8 cellular contexts compared by ENCODE assay signal in the genomic region with DNA sequence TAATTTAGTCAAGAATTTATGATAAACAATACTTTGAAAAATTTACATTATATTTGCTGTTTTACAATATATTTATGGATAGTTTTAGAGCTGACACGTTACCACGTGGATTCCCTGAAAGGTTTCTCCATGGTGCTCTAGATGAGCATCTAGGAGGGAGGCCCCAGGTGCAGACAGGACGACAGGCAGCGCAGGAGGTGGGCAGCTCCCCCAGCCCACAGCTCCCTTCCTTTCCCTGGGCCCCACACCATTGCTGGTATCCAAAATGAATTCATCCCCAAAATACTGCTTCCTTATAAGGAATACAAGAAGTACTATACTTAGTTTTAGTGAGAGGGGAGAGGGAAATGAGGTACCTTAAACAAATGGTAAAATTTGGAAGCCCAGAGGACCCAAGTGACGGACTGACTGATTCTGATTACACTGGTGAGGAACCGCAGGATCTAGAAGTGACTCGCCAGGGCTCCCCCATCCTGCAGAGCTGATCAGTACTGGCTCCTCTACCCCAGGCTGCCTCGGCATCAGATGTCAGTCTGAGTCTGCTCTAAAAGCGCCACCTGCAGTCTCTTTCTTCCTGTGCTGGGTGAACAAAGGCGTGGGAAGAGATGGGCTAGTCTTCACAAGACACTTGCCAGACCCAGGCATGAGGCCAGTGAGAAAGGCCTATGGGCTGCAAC.
DNase-seq lines count a peak whose midpoint lies in the region; ATAC-seq and TF ChIP-seq lines count a peak whose summit lies in the region.

No MANE protein-coding gene starts in this region.

- H3K27me3 Mint-ChIP-seq in activated T-helper 2 cell treated with anti-CD3 and anti-CD28 coated beads, Interferon-gamma antibody, Interleukin-2, Interleukin-4, amounts not matched to agents 10 μg/mL and 5 μg/mL and 100 μg/mL, durations not matched to agents 14 hours and 24 hours and 36 hours (ENCODE audit: low read depth) = no peaks in the 10 kb centered on the region
- peaks cover 2 to 3% (median 3%) of the 10 kb centered on the region in 3 donors for H3K27me3 Mint-ChIP-seq in immature natural killer cell (ENCODE audit: low read depth in 3 of 3)

- no peaks in the 10 kb centered on the region for H3F3A ChIP-seq in PC-3 (ENCODE audit: low read length, unreplicated experiment)

- no peaks in the 10 kb centered on the region for H3K9me3 ChIP-seq in PC-3 (ENCODE audit: low read length)
- no peaks in the 10 kb centered on the region for H3K9me3 ChIP-seq in tibial artery

- H3K4me1 ChIP-seq in PC-3 (ENCODE audit: insufficient read depth, low read length) (peaks cover 9% of the 10 kb centered on the region), tibial artery (peaks cover 0 to 4% (median 0%) of the 10 kb centered on the region in 4 donors)

- H3K27me3 ChIP-seq in PC-3 (ENCODE audit: low read length) (no peaks in the 10 kb centered on the region), tibial artery (no peaks in the 10 kb centered on the region)

- H3K9me2 ChIP-seq in PC-3 (replicated peaks; ENCODE audit: low read length) = no peaks in the 10 kb centered on the region

- H3K36me3 Mint-ChIP-seq in activated T-helper 2 cell treated with anti-CD3 and anti-CD28 coated beads, Interferon-gamma antibody, Interleukin-2, Interleukin-4, amounts not matched to agents 10 μg/mL and 5 μg/mL and 100 μg/mL, durations not matched to agents 14 hours and 24 hours and 36 hours (ENCODE audit: low read depth) = no peaks in the 10 kb centered on the region
- peaks cover 12 to 39% (median 18%) of the 10 kb centered on the region in 3 donors for H3K36me3 Mint-ChIP-seq in immature natural killer cell

- no peaks in the 10 kb centered on the region for H4K20me1 ChIP-seq in PC-3 (ENCODE audit: low read length)

- no peak overlapping the region for H3K9ac ChIP-seq in PC-3 (ENCODE audit: low read length)

- H3K4me3 ChIP-seq in PC-3 (ENCODE audit: low read length) (no peak overlapping the region), tibial artery (no peak overlapping the region)

- H2AFZ ChIP-seq in PC-3 (ENCODE audit: low read length) = no peak overlapping the region

- peaks cover 8% of the 10 kb centered on the region for H3K4me1 Mint-ChIP-seq in activated T-helper 2 cell treated with anti-CD3 and anti-CD28 coated beads, Interferon-gamma antibody, Interleukin-2, Interleukin-4, amounts not matched to agents 10 μg/mL and 5 μg/mL and 100 μg/mL, durations not matched to agents 14 hours and 24 hours and 36 hours (ENCODE audit: low read depth)
- H3K4me1 Mint-ChIP-seq in immature natural killer cell = peaks cover 20 to 27% of the 10 kb centered on the region in 2 donors

- peak; percentile 86 for TF ChIP-seq CTCF in PC-3 (conservative IDR thresholded peaks at IDR 0.05; ENCODE audit: low read depth, low read length)
- no peak for TF ChIP-seq CTCF in tibial artery (IDR thresholded peaks at IDR 0.05)

- H3K36me3 ChIP-seq in PC-3 (ENCODE audit: low read depth, low read length) (peaks cover 51% of the 10 kb centered on the region), tibial artery (peaks cover 38 to 93% (median 80%) of the 10 kb centered on the region in 3 donors)

- no peaks in the 10 kb centered on the region for H3K9me3 Mint-ChIP-seq in activated T-helper 2 cell treated with anti-CD3 and anti-CD28 coated beads, Interferon-gamma antibody, Interleukin-2, Interleukin-4, amounts not matched to agents 10 μg/mL and 5 μg/mL and 100 μg/mL, durations not matched to agents 14 hours and 24 hours and 36 hours
- no peaks in the 10 kb centered on the region for H3K9me3 Mint-ChIP-seq in immature natural killer cell

- peak overlapping the region; percentile 53 for H3K27ac Mint-ChIP-seq in activated T-helper 2 cell treated with anti-CD3 and anti-CD28 coated beads, Interferon-gamma antibody, Interleukin-2, Interleukin-4, amounts not matched to agents 10 μg/mL and 5 μg/mL and 100 μg/mL, durations not matched to agents 14 hours and 24 hours and 36 hours
- peak overlapping the region; percentile 83 to 97 (median 87) for H3K27ac Mint-ChIP-seq in immature natural killer cell

- DNase-seq in D341Med (ENCODE audit: low spot score) = peak; percentile 42
- DNase-seq in PC-3 = peak; percentile 79
- peak; percentile 66 for DNase-seq in activated T-helper 2 cell treated with anti-CD3 and anti-CD28 coated beads, Interferon-gamma antibody, Interleukin-2, Interleukin-4, amounts not matched to agents 10 μg/mL and 5 μg/mL and 100 μg/mL, durations not matched to agents 14 hours and 24 hours and 36 hours (ENCODE audit: low spot score)
- DNase-seq in immature natural killer cell = peak; percentile 26 to 65 (median 26)
- peak; percentile 11 to 12 for DNase-seq in stimulated activated CD8-positive, alpha-beta memory T cell treated with anti-CD3 and anti-CD28 coated beads, Interleukin-7, amount 100 ng/mL, for 1 hour (ENCODE audit: low read depth in 2 of 2)
- no peak for DNase-seq in tibial artery

- H3K4me3 Mint-ChIP-seq in activated T-helper 2 cell treated with anti-CD3 and anti-CD28 coated beads, Interferon-gamma antibody, Interleukin-2, Interleukin-4, amounts not matched to agents 10 μg/mL and 5 μg/mL and 100 μg/mL, durations not matched to agents 14 hours and 24 hours and 36 hours (ENCODE audit: low read depth) = no peak overlapping the region
- peak overlapping the region in 1 of 5 donors; percentile 12 for H3K4me3 Mint-ChIP-seq in immature natural killer cell

- POLR2A ChIA-PET in PC-3 (lab: Charles Lee; ENCODE audit: unreplicated experiment) = no interaction called here

- BruUV-seq in PC-3 (replicated peaks; lab: Mats Ljungman, UMichigan) = no TSS peak

- CTCF ChIA-PET in PC-3 (lab: Charles Lee) = interaction anchor here (0.7 to 1.2 kb wide), 2 partner anchors 147 to 669 kb away, joined by 5 to 9 read pairs; no protein-coding TSS in a partner anchor

- intact Hi-C loops in PC-3 (cut with micrococcal nuclease) (loop anchor here (2.0 kb wide), 1 partner anchor 191 kb away; the partner anchor contains the start of gene POLR3A), tibial artery (cut with DNase I; ENCODE audit: low total_unique reads) (no loop called here)
- intact Hi-C loops in activated T-helper 2 cell treated with anti-CD3 and anti-CD28 coated beads, Interferon-gamma antibody, Interleukin-2, Interleukin-4, amounts not matched to agents 10 μg/mL and 5 μg/mL and 100 μg/mL, durations not matched to agents 14 hours and 24 hours and 36 hours (cut with micrococcal nuclease) = loop anchor here (1.0 to 5.0 kb wide), 4 partner anchors 17 to 195 kb away; partner anchors contain the start of gene RPS24

- ATAC-seq in GM21381 (IDR thresholded peaks at IDR 0.05; ENCODE audit: unreplicated experiment) (peak; percentile 77), HG03575 (IDR thresholded peaks at IDR 0.05; ENCODE audit: extremely low read depth, insufficient number of reproducible peaks, low FRiP score, unreplicated experiment) (peak; percentile 91), PC-3 (peak; percentile 69)

- H3K4me2 ChIP-seq in PC-3 (ENCODE audit: low read length) = no peak overlapping the region

- H3K79me2 ChIP-seq in PC-3 (ENCODE audit: low read length) = no peaks in the 10 kb centered on the region

- H3K27ac ChIP-seq in PC-3 (ENCODE audit: low read length) (no peak overlapping the region), tibial artery (no peak overlapping the region)

Comparison
In these comparisons a context has a peak if more than half of its experiments do, and no peak if none do; other contexts are left out.
1. DNase-seq: peak in D341Med (single experiment), PC-3 (single experiment), activated T-helper 2 cell treated with anti-CD3 and anti-CD28 coated beads, Interferon-gamma antibody, Interleukin-2, Interleukin-4, amounts not matched to agents 10 μg/mL and 5 μg/mL and 100 μg/mL, durations not matched to agents 14 hours and 24 hours and 36 hours (single experiment), immature natural killer cell (3 of 3) and stimulated activated CD8-positive, alpha-beta memory T cell treated with anti-CD3 and anti-CD28 coated beads, Interleukin-7, amount 100 ng/mL, for 1 hour (2 of 2); none in tibial artery (0 of 2).
2. Peak in every context shown above with its lines, with median percentiles within 50 percentile points of each other: ATAC-seq.